ENCODE assay signal across 2 cellular contexts in the genomic region with DNA sequence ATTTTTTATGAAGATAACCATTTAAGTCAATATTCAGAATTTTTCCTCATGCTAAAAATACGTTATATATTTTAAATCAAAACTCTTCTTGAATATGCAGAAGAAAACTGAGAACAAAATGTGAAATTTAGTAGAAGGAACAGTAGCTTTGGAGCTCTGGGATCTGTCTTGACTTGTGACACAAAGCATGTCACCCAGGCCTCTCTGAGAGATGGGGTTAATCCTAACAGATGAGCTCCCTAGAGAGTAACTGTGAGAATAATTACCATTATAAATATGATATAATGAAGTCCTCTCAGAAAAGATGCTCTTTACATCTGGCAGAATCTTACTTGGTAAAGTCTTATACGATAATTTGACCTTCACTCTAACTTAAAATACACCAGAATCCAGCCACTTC.
TF ChIP-seq lines count a peak whose summit lies in the region.

No MANE protein-coding gene starts in this region.

TF ChIP-seq in IMR-90, 13 proteins besides CTCF, POLR2A, EP300 and RAD21:
- no peak for TF ChIP-seq FOS (IDR thresholded peaks at IDR 0.05; ENCODE audit: low read depth, low read length)
- TF ChIP-seq NFE2L2 (IDR thresholded peaks at IDR 0.05; ENCODE audit: low read depth, low read length) = no peak
- TF ChIP-seq, protein P1, sequence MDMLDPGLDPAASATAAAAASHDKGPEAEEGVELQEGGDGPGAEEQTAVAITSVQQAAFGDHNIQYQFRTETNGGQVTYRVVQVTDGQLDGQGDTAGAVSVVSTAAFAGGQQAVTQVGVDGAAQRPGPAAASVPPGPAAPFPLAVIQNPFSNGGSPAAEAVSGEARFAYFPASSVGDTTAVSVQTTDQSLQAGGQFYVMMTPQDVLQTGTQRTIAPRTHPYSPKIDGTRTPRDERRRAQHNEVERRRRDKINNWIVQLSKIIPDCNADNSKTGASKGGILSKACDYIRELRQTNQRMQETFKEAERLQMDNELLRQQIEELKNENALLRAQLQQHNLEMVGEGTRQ (IDR thresholded peaks at IDR 0.05; ENCODE audit: low read depth, low read length) = no peak
- TF ChIP-seq MXI1 (IDR thresholded peaks at IDR 0.05; ENCODE audit: borderline replicate concordance, low read depth, low read length) = no peak
- TF ChIP-seq MAZ (IDR thresholded peaks at IDR 0.05; ENCODE audit: borderline replicate concordance, low read depth, low read length) = no peak
- TF ChIP-seq RFX5 (IDR thresholded peaks at IDR 0.05; ENCODE audit: low read depth, low read length) = no peak
- no peak for TF ChIP-seq RCOR1 (IDR thresholded peaks at IDR 0.05; ENCODE audit: insufficient replicate concordance, low read length)
- TF ChIP-seq CHD1 (IDR thresholded peaks at IDR 0.05; ENCODE audit: low read depth, low read length) = no peak
- no peak for TF ChIP-seq CEBPB (IDR thresholded peaks at IDR 0.05; ENCODE audit: low read depth, low read length)
- TF ChIP-seq MAFK (IDR thresholded peaks at IDR 0.05; ENCODE audit: low read depth, low read length) = no peak
- no peak for TF ChIP-seq SMC3 (IDR thresholded peaks at IDR 0.05; ENCODE audit: low read depth, low read length)
- TF ChIP-seq BHLHE40 (IDR thresholded peaks at IDR 0.05; ENCODE audit: low read depth, low read length) = no peak
- TF ChIP-seq, protein P2, sequence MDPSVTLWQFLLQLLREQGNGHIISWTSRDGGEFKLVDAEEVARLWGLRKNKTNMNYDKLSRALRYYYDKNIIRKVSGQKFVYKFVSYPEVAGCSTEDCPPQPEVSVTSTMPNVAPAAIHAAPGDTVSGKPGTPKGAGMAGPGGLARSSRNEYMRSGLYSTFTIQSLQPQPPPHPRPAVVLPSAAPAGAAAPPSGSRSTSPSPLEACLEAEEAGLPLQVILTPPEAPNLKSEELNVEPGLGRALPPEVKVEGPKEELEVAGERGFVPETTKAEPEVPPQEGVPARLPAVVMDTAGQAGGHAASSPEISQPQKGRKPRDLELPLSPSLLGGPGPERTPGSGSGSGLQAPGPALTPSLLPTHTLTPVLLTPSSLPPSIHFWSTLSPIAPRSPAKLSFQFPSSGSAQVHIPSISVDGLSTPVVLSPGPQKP (IDR thresholded peaks at IDR 0.05; ENCODE audit: borderline replicate concordance, low read depth, low read length) = no peak
TF ChIP-seq in IMR-90: peak in this region for 0.

TF ChIP-seq in endothelial cell of umbilical vein, 7 proteins besides CTCF, POLR2A, EP300 and RAD21:
- TF ChIP-seq JUN (IDR thresholded peaks at IDR 0.05; ENCODE audit: borderline replicate concordance, insufficient read depth, insufficient read length, low read depth) = no peak
- TF ChIP-seq EZH2 (IDR thresholded peaks at IDR 0.05; ENCODE audit: borderline replicate concordance, low read depth, low read length, severe bottlenecking) = no peak
- TF ChIP-seq, protein P3, sequence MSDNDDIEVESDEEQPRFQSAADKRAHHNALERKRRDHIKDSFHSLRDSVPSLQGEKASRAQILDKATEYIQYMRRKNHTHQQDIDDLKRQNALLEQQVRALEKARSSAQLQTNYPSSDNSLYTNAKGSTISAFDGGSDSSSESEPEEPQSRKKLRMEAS (IDR thresholded peaks at IDR 0.05; ENCODE audit: insufficient read depth, insufficient read length) = no peak
- TF ChIP-seq FOS (IDR thresholded peaks at IDR 0.05; ENCODE audit: borderline replicate concordance, insufficient read depth, low read length) = no peak
- no peak for TF ChIP-seq GATA2 (IDR thresholded peaks at IDR 0.05; ENCODE audit: insufficient read depth, insufficient read length, low read depth, low read length)
- TF ChIP-seq MYC (IDR thresholded peaks at IDR 0.05; ENCODE audit: low read depth, low read length) = no peak
- TF ChIP-seq POLR2AphosphoS5 (IDR thresholded peaks at IDR 0.05; ENCODE audit: insufficient read depth, low read depth, low read length) = no peak
